29 cellular contexts compared by ENCODE assay signal in the genomic region with DNA sequence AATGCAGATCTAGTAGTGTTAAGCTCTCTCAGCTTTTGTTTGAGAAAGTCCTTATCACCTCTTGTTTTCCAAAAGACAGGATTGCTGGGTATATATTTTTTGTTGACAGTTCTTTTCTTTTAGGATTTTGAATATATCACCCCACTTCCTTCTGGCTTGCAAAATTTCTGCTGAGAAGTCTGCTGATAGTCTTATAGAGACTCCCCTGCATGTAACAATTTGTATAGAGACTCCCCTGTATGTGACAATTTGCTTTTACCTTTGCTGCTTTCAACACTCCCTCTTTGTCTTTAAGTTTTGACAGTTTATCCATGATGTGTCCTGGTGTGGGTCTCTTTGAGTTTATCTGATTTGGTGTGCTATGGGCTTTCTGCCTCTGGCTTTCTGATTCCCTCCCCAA.
"Had no signal": no experiment of that assay in that cellular context is flagged by ENCODE, and none has a peak within 500 bp of the region (broad histone marks: within the 10 kb centered on the region; RNA-seq: fewer than 3 reads in every experiment).

No MANE protein-coding gene starts in this region.

- DNase-seq: stimulated activated CD4-positive, alpha-beta T cell treated with anti-CD3 and anti-CD28 coated beads, Interleukin-2, amount 100 ng/mL, for 48 hours; stimulated activated CD4-positive, alpha-beta T cell treated with anti-CD3 and anti-CD28 coated beads, Interleukin-4, amount 100 ng/mL, for 1 hour; stimulated activated CD4-positive, alpha-beta T cell treated with anti-CD3 and anti-CD28 coated beads, Interleukin-4, amount 100 ng/mL, for 24 hours; stimulated activated CD4-positive, alpha-beta T cell treated with anti-CD3 and anti-CD28 coated beads, Interleukin-4, amount 100 ng/mL, for 4 hours; stimulated activated CD8-positive, alpha-beta memory T cell treated with anti-CD3 and anti-CD28 coated beads, Interleukin-4, amount 100 ng/mL, for 48 hours; stimulated activated naive B cell treated with anti-CD40 and anti-IgM and Interleukin-4, amounts not matched to agents 10 μg/mL and 1 μg/mL and 100 μg/mL, for 72 hours; stimulated activated naive CD4-positive, alpha-beta T cell; stimulated activated naive CD4-positive, alpha-beta T cell treated with Interleukin-2 at 50 U/mL for 16 hours; stimulated activated naive CD8-positive, alpha-beta T cell treated with anti-CD3 and anti-CD28 coated beads, Interleukin-15, amount 100 ng/mL, for 72 hours; stimulated activated naive CD8-positive, alpha-beta T cell treated with anti-CD3 and anti-CD28 coated beads, Interleukin-15, Interleukin-2, amounts not matched to agents 100 U/mL and 50 U/mL, for 24 hours; stomach; substantia nigra; testis; thyroid gland; tibial artery; transverse colon; trophoblast cell; upper lobe of left lung; upper lobe of right lung; uterus had no signal

- FAIRE-seq: urothelium cell line had no signal

- H3K4me1 ChIP-seq: stomach, suprapubic skin, testis, thyroid gland, tibial artery, tibial nerve, transverse colon, upper lobe of left lung, upper lobe of right lung, uterus, vagina had no signal

- H3K27me3 Mint-ChIP-seq: stimulated activated naive B cell treated with anti-CD40 and anti-IgM and Interleukin-4, amounts not matched to agents 10 μg/mL and 1 μg/mL and 100 μg/mL, for 72 hours; stimulated activated naive CD8-positive, alpha-beta T cell treated with anti-CD3 and anti-CD28 coated beads, Interleukin-15, amount 100 ng/mL, for 72 hours had no signal

- ATAC-seq: stimulated activated effector memory CD8-positive, alpha-beta T cell treated with anti-CD3 and anti-CD28 coated beads, Interleukin-12 subunit alpha, Interleukin-12 subunit beta, amount 100 ng/mL, for 72 hours; stimulated activated memory B cell treated with anti-CD40 and anti-IgM and Interleukin-4, amounts not matched to agents 10 μg/mL and 1 μg/mL and 100 μg/mL, for 72 hours; stimulated activated naive B cell treated with anti-CD40 and anti-IgM and Interleukin-4, amounts not matched to agents 10 μg/mL and 1 μg/mL and 100 μg/mL, for 72 hours; stimulated activated naive CD8-positive, alpha-beta T cell treated with anti-CD3 and anti-CD28 coated beads, Interleukin-15, amount 100 ng/mL, for 72 hours; stimulated activated naive CD8-positive, alpha-beta T cell treated with anti-CD3 and anti-CD28 coated beads, Interleukin-15, Interleukin-2, amounts not matched to agents 100 U/mL and 50 U/mL, for 24 hours; upper lobe of right lung had no signal

- H3K36me3 ChIP-seq: stomach, suprapubic skin, thoracic aorta, thyroid gland, tibial artery, tibial nerve, transverse colon, upper lobe of left lung, upper lobe of right lung, uterus, vagina had no signal

- H3K4me3 ChIP-seq: stomach, suprapubic skin, testis, thoracic aorta, thyroid gland, tibial artery, tibial nerve, transverse colon, upper lobe of left lung, upper lobe of right lung, uterus, vagina had no signal

- H3K9me3 ChIP-seq: testis, thoracic aorta, thyroid gland, transverse colon, upper lobe of right lung, uterus, vagina had no signal

- H3K27me3 ChIP-seq: stomach, suprapubic skin, testis, thyroid gland, tibial artery, tibial nerve, transverse colon, upper lobe of left lung, upper lobe of right lung, uterus, vagina had no signal

- H3K27ac ChIP-seq: stomach, suprapubic skin, testis, thoracic aorta, thyroid gland, tibial artery, tibial nerve, transverse colon, upper lobe of left lung, upper lobe of right lung, uterus, vagina had no signal

- H3K4me1 Mint-ChIP-seq: stimulated activated effector memory CD8-positive, alpha-beta T cell treated with anti-CD3 and anti-CD28 coated beads, Interleukin-12 subunit alpha, Interleukin-12 subunit beta, amount 100 ng/mL, for 72 hours; stimulated activated memory B cell treated with anti-CD40 and anti-IgM and Interleukin-4, amounts not matched to agents 10 μg/mL and 1 μg/mL and 100 μg/mL, for 72 hours; stimulated activated naive B cell treated with anti-CD40 and anti-IgM and Interleukin-4, amounts not matched to agents 10 μg/mL and 1 μg/mL and 100 μg/mL, for 72 hours; stimulated activated naive CD8-positive, alpha-beta T cell treated with anti-CD3 and anti-CD28 coated beads, Interleukin-15, amount 100 ng/mL, for 72 hours had no signal

- H3K4me3 Mint-ChIP-seq: stimulated activated effector memory CD8-positive, alpha-beta T cell treated with anti-CD3 and anti-CD28 coated beads, Interleukin-12 subunit alpha, Interleukin-12 subunit beta, amount 100 ng/mL, for 72 hours; stimulated activated memory B cell treated with anti-CD40 and anti-IgM and Interleukin-4, amounts not matched to agents 10 μg/mL and 1 μg/mL and 100 μg/mL, for 72 hours; stimulated activated naive B cell treated with anti-CD40 and anti-IgM and Interleukin-4, amounts not matched to agents 10 μg/mL and 1 μg/mL and 100 μg/mL, for 72 hours; stimulated activated naive CD8-positive, alpha-beta T cell treated with anti-CD3 and anti-CD28 coated beads, Interleukin-15, amount 100 ng/mL, for 72 hours; stimulated activated naive CD8-positive, alpha-beta T cell treated with anti-CD3 and anti-CD28 coated beads, Interleukin-15, Interleukin-2, amounts not matched to agents 100 ng/mL and 50 ng/mL, for 24 hours; type B pancreatic cell had no signal

- H3K27ac Mint-ChIP-seq: stimulated activated effector memory CD8-positive, alpha-beta T cell treated with anti-CD3 and anti-CD28 coated beads, Interleukin-12 subunit alpha, Interleukin-12 subunit beta, amount 100 ng/mL, for 72 hours; stimulated activated memory B cell treated with anti-CD40 and anti-IgM and Interleukin-4, amounts not matched to agents 10 μg/mL and 1 μg/mL and 100 μg/mL, for 72 hours; stimulated activated naive B cell treated with anti-CD40 and anti-IgM and Interleukin-4, amounts not matched to agents 10 μg/mL and 1 μg/mL and 100 μg/mL, for 72 hours; stimulated activated naive CD8-positive, alpha-beta T cell treated with anti-CD3 and anti-CD28 coated beads, Interleukin-15, amount 100 ng/mL, for 72 hours; stimulated activated naive CD8-positive, alpha-beta T cell treated with anti-CD3 and anti-CD28 coated beads, Interleukin-15, Interleukin-2, amounts not matched to agents 100 ng/mL and 50 ng/mL, for 24 hours; type B pancreatic cell had no signal

- H3K36me3 Mint-ChIP-seq: stimulated activated effector memory CD8-positive, alpha-beta T cell treated with anti-CD3 and anti-CD28 coated beads, Interleukin-12 subunit alpha, Interleukin-12 subunit beta, amount 100 ng/mL, for 72 hours; stimulated activated memory B cell treated with anti-CD40 and anti-IgM and Interleukin-4, amounts not matched to agents 10 μg/mL and 1 μg/mL and 100 μg/mL, for 72 hours; stimulated activated naive B cell treated with anti-CD40 and anti-IgM and Interleukin-4, amounts not matched to agents 10 μg/mL and 1 μg/mL and 100 μg/mL, for 72 hours; type B pancreatic cell had no signal
